Comparison of ENCODE assay signal across 12 cellular contexts in genomic region chr1:198018529-198018928, GRCh38.
A peak's percentile ranks its signal among the peaks of the same experiment; 100 is the strongest.
DNase-seq lines count a peak whose midpoint lies in the region; ATAC-seq and TF ChIP-seq lines count a peak whose summit lies in the region.
"Had no signal": no experiment of that assay in that cellular context is flagged by ENCODE, and none has a peak within 500 bp of the region (broad histone marks: within the 10 kb centered on the region; RNA-seq: fewer than 3 reads in every experiment).

No MANE protein-coding gene starts in this region.

- H2AFZ ChIP-seq in osteoblast (ENCODE audit: low read length) = no peak overlapping the region

- no peak overlapping the region for H3K4me2 ChIP-seq in osteoblast (ENCODE audit: insufficient read depth, low read length)
- H3K4me2 ChIP-seq: KMS-11 had no signal

- ATAC-seq in CD8-positive, alpha-beta T cell = no peak

- peaks cover 12% of the 10 kb centered on the region for H3K4me1 Mint-ChIP-seq in chondrocyte (ENCODE audit: low read depth)
- no peaks in the 10 kb centered on the region for H3K4me1 Mint-ChIP-seq in CD8-positive, alpha-beta T cell (ENCODE audit: low read depth)
- H3K4me1 Mint-ChIP-seq: stimulated activated memory B cell treated with anti-CD40 and anti-IgM and Interleukin-4, amounts not matched to agents 10 μg/mL and 1 μg/mL and 100 μg/mL, for 72 hours had no signal

- H3K4me3 Mint-ChIP-seq in chondrocyte (ENCODE audit: unreplicated experiment) = no peak overlapping the region
- no peak overlapping the region for H3K4me3 Mint-ChIP-seq in CD8-positive, alpha-beta T cell
- H3K4me3 Mint-ChIP-seq: stimulated activated memory B cell treated with anti-CD40 and anti-IgM and Interleukin-4, amounts not matched to agents 10 μg/mL and 1 μg/mL and 100 μg/mL, for 72 hours had no signal

- H3K36me3 ChIP-seq in osteoblast (ENCODE audit: insufficient read depth, low read length) = no peaks in the 10 kb centered on the region
- no peaks in the 10 kb centered on the region for H3K36me3 ChIP-seq in CD8-positive, alpha-beta T cell (ENCODE audit: insufficient read depth, low read length)

- no peaks in the 10 kb centered on the region for H3K79me2 ChIP-seq in osteoblast (ENCODE audit: insufficient read depth, low read length)

- no peaks in the 10 kb centered on the region for H3K27me3 ChIP-seq in osteoblast (ENCODE audit: insufficient read depth, low read length)
- H3K27me3 ChIP-seq in CD8-positive, alpha-beta T cell (ENCODE audit: insufficient read depth, low read length) = no peaks in the 10 kb centered on the region

- TF ChIP-seq CTCF in chondrocyte (IDR thresholded peaks at IDR 0.05) = no peak
- no peak for TF ChIP-seq CTCF in osteoblast (IDR thresholded peaks at IDR 0.05; ENCODE audit: extremely low read depth, low read depth, low read length)
- TF ChIP-seq CTCF in CD8-positive, alpha-beta T cell (IDR thresholded peaks at IDR 0.05) = no peak

- H3K27me3 Mint-ChIP-seq in chondrocyte (ENCODE audit: low read depth) = no peaks in the 10 kb centered on the region
- H3K27me3 Mint-ChIP-seq in CD8-positive, alpha-beta T cell (ENCODE audit: low read depth) = no peaks in the 10 kb centered on the region

- no peak overlapping the region for H3K27ac ChIP-seq in osteoblast (ENCODE audit: low read depth, low read length)
- H3K27ac ChIP-seq in CD8-positive, alpha-beta T cell (ENCODE audit: low read depth, low read length) = no peak overlapping the region
- H3K27ac ChIP-seq: KMS-11, VCaP had no signal

- DNase-seq in NCI-H1105 treated with DMSO at 0.1 percent for 48 hours (lab: John Stamatoyannopoulos, UW) (peak; percentile 19), NCI-H1105 (lab: John Stamatoyannopoulos, UW) (no peak), LoVo (ENCODE audit: low spot score) (peak; percentile 76), chondrocyte (ENCODE audit: low spot score) (no peak), osteoblast (ENCODE audit: insufficient read length, low spot score, missing footprints) (peak; percentile 76), SKM-1 (lab: John Stamatoyannopoulos, UW; ENCODE audit: unreplicated experiment) (no peak), NCI-H2196 (lab: John Stamatoyannopoulos, UW; ENCODE audit: unreplicated experiment) (no peak)
- no peak for DNase-seq in CD8-positive, alpha-beta T cell
- DNase-seq: NCI-H774 had no signal

- intact Hi-C loops in CD8-positive, alpha-beta T cell (cut with DNase I, micrococcal nuclease) = no loop called here

- no peaks in the 10 kb centered on the region for H3K36me3 Mint-ChIP-seq in chondrocyte (ENCODE audit: low read depth)
- no peaks in the 10 kb centered on the region for H3K36me3 Mint-ChIP-seq in CD8-positive, alpha-beta T cell
- H3K36me3 Mint-ChIP-seq: stimulated activated memory B cell treated with anti-CD40 and anti-IgM and Interleukin-4, amounts not matched to agents 10 μg/mL and 1 μg/mL and 100 μg/mL, for 72 hours had no signal

- no peaks in the 10 kb centered on the region for H3K9me3 ChIP-seq in osteoblast (ENCODE audit: low read depth, low read length)
- H3K9me3 ChIP-seq in CD8-positive, alpha-beta T cell (ENCODE audit: low read length) = no peaks in the 10 kb centered on the region

- CTCF ChIA-PET in CD8-positive, alpha-beta T cell (lab: Charles Lee) = no interaction called here

- peak overlapping the region; percentile 19 for H3K27ac Mint-ChIP-seq in chondrocyte (ENCODE audit: unreplicated experiment)
- no peak overlapping the region for H3K27ac Mint-ChIP-seq in CD8-positive, alpha-beta T cell
- H3K27ac Mint-ChIP-seq: stimulated activated memory B cell treated with anti-CD40 and anti-IgM and Interleukin-4, amounts not matched to agents 10 μg/mL and 1 μg/mL and 100 μg/mL, for 72 hours had no signal

- no peaks in the 10 kb centered on the region for H4K20me1 ChIP-seq in osteoblast (ENCODE audit: insufficient read depth, low read length)

- peaks cover 4% of the 10 kb centered on the region for H3K4me1 ChIP-seq in osteoblast (ENCODE audit: insufficient read depth, low read length)
- H3K4me1 ChIP-seq in CD8-positive, alpha-beta T cell (ENCODE audit: insufficient read depth, low read length) = no peaks in the 10 kb centered on the region

- H3K4me3 ChIP-seq in osteoblast (ENCODE audit: insufficient read depth, low read length) = no peak overlapping the region
- no peak overlapping the region for H3K4me3 ChIP-seq in CD8-positive, alpha-beta T cell (ENCODE audit: low read depth, low read length)

- no peaks in the 10 kb centered on the region for H3K9me3 Mint-ChIP-seq in chondrocyte (ENCODE audit: low read depth)
- no peaks in the 10 kb centered on the region for H3K9me3 Mint-ChIP-seq in CD8-positive, alpha-beta T cell
- H3K9me3 Mint-ChIP-seq: stimulated activated memory B cell treated with anti-CD40 and anti-IgM and Interleukin-4, amounts not matched to agents 10 μg/mL and 1 μg/mL and 100 μg/mL, for 72 hours had no signal

- POLR2A ChIA-PET in CD8-positive, alpha-beta T cell (lab: Charles Lee) = no interaction called here

Comparison
In these comparisons a context has a peak if more than half of its experiments do, and no peak if none do; other contexts are left out.
1. DNase-seq: peak in NCI-H1105 treated with DMSO at 0.1 percent for 48 hours (single experiment), LoVo (single experiment) and osteoblast (single experiment); none in NCI-H1105 (single experiment), chondrocyte (single experiment), CD8-positive, alpha-beta T cell (0 of 7), SKM-1 (single experiment) and NCI-H2196 (single experiment).